ENCODE assay signal across 8 cellular contexts in genomic region chr18:62525611-62526010, GRCh38. TPM values are rescaled to one million over a fixed set of nuclear protein-coding genes. Genes with fewer than 3 reads are reported as not detected.
DNase-seq lines count a peak whose midpoint lies in the region; ATAC-seq and TF ChIP-seq lines count a peak whose summit lies in the region.

No MANE protein-coding gene starts in this region.

- TF ChIP-seq CTCF in left lung (IDR thresholded peaks at IDR 0.05) (no peak), transverse colon (IDR thresholded peaks at IDR 0.05) (no peak)

- H3K27me3 ChIP-seq in left lung (no peaks in the 10 kb centered on the region), transverse colon (no peaks in the 10 kb centered on the region)

- in situ Hi-C loops in transverse colon (cut with MboI; ENCODE audit: low pct_ligation_motif_present in 1 of 4, low pct_unique_long_range_greater_than_20kb in 1 of 4, low sequenced_read_pairs in 3 of 4), result loop anchor here in 1 of 4 donors (25.0 kb wide), 1 partner anchor 338 kb away; the partner anchor contains the start of genes PIGN and RELCH

- no peaks in the 10 kb centered on the region for H3K27me3 Mint-ChIP-seq in activated T-cell treated with anti-CD3 and anti-CD28 coated beads, Interleukin-2, amount 50 U/mL, for 4 hours (ENCODE audit: low read depth)
- H3K27me3 Mint-ChIP-seq in activated naive CD8-positive, alpha-beta T cell treated with anti-CD3 and anti-CD28 coated beads for 36 hours, result no peaks in the 10 kb centered on the region

- peak overlapping the region; percentile 93 to 98 for H3K27ac ChIP-seq in left lung
- H3K27ac ChIP-seq in transverse colon, result peak overlapping the region; percentile 92 to 99 (median 98)

- H3K4me3 ChIP-seq in left lung, result peak overlapping the region; percentile 78 to 85
- H3K4me3 ChIP-seq in transverse colon, result peak overlapping the region; percentile 44 to 95 (median 80)

- H3K4me3 Mint-ChIP-seq in activated T-cell treated with anti-CD3 and anti-CD28 coated beads, Interleukin-2, amount 50 U/mL, for 4 hours, result peak overlapping the region; percentile 98
- peak overlapping the region; percentile 99 for H3K4me3 Mint-ChIP-seq in activated naive CD8-positive, alpha-beta T cell treated with anti-CD3 and anti-CD28 coated beads for 36 hours

- TF ChIP-seq EP300 in transverse colon (IDR thresholded peaks at IDR 0.05; ENCODE audit: low read depth), result no peak

- H3K36me3 Mint-ChIP-seq in activated T-cell treated with anti-CD3 and anti-CD28 coated beads, Interleukin-2, amount 50 U/mL, for 4 hours (ENCODE audit: insufficient read depth), result peaks cover 9% of the 10 kb centered on the region
- H3K36me3 Mint-ChIP-seq in activated naive CD8-positive, alpha-beta T cell treated with anti-CD3 and anti-CD28 coated beads for 36 hours, result peaks cover 24% of the 10 kb centered on the region

- no peak for ATAC-seq in activated T-cell treated with anti-CD3 and anti-CD28 coated beads, Interleukin-2, amount 50 U/mL, for 4 hours
- ATAC-seq in left lung, result no peak
- no peak for ATAC-seq in GM18505 (IDR thresholded peaks at IDR 0.05; ENCODE audit: unreplicated experiment)
- ATAC-seq in HG02840 (IDR thresholded peaks at IDR 0.05; ENCODE audit: low FRiP score, unreplicated experiment), result no peak
- ATAC-seq in GM19395 (IDR thresholded peaks at IDR 0.05; ENCODE audit: unreplicated experiment), result no peak

- H3K27ac Mint-ChIP-seq in activated naive CD8-positive, alpha-beta T cell treated with anti-CD3 and anti-CD28 coated beads for 36 hours, result peak overlapping the region; percentile 99

- H3K36me3 ChIP-seq in left lung, result no peaks in the 10 kb centered on the region
- H3K36me3 ChIP-seq in transverse colon, result no peaks in the 10 kb centered on the region

- H3K4me1 ChIP-seq in left lung (peaks cover 6 to 63% of the 10 kb centered on the region in 2 donors), transverse colon (peaks cover 7 to 36% (median 20%) of the 10 kb centered on the region in 4 donors)

- intact Hi-C loops in left lung (cut with DNase I), result no loop called here
- intact Hi-C loops in transverse colon (cut with DNase I; ENCODE audit: low total_unique reads), result loop anchor here (5.0 kb wide), 1 partner anchor 513 kb away; no protein-coding TSS in a partner anchor

- H3K9me3 Mint-ChIP-seq in activated T-cell treated with anti-CD3 and anti-CD28 coated beads, Interleukin-2, amount 50 U/mL, for 4 hours, result no peaks in the 10 kb centered on the region
- H3K9me3 Mint-ChIP-seq in activated naive CD8-positive, alpha-beta T cell treated with anti-CD3 and anti-CD28 coated beads for 36 hours, result no peaks in the 10 kb centered on the region

- TF ChIP-seq POLR2A in transverse colon (IDR thresholded peaks at IDR 0.05) (no peak), GM18505 (IDR thresholded peaks at IDR 0.05; ENCODE audit: borderline replicate concordance, extremely low read depth, insufficient read depth, insufficient read length) (no peak)

- H3K4me1 Mint-ChIP-seq in activated T-cell treated with anti-CD3 and anti-CD28 coated beads, Interleukin-2, amount 50 U/mL, for 4 hours (ENCODE audit: low read depth), result peaks cover 57% of the 10 kb centered on the region
- H3K4me1 Mint-ChIP-seq in activated naive CD8-positive, alpha-beta T cell treated with anti-CD3 and anti-CD28 coated beads for 36 hours, result peaks cover 48% of the 10 kb centered on the region

- H3K9me3 ChIP-seq in left lung, result no peaks in the 10 kb centered on the region
- H3K9me3 ChIP-seq in transverse colon, result no peaks in the 10 kb centered on the region

- 38 to 39% methylated on average over 9 of the region's 9 CpGs for WGBS in transverse colon (ENCODE audit: low coverage in 1 of 2), 2 donors

- no peak for DNase-seq in activated T-cell treated with anti-CD3 and anti-CD28 coated beads, Interleukin-2, amount 50 U/mL, for 4 hours
- no peak for DNase-seq in activated T-cell treated with anti-CD3 and anti-CD28 coated beads, Interleukin-2, amount 50 U/mL, for 48 hours
- no peak for DNase-seq in activated naive CD8-positive, alpha-beta T cell treated with anti-CD3 and anti-CD28 coated beads for 36 hours
- DNase-seq in left lung (no peak), transverse colon (no peak)

RNA-seq across cellular contexts. Expression of gene ZCCHC2, which starts 2.8 kb away (rescaled TPM):
- 10 to 100 TPM; 31.9 to 39.5 (median 35.7) TPM for total RNA-seq in activated T-cell treated with anti-CD3 and anti-CD28 coated beads, Interleukin-2, amount 50 U/mL, for 4 hours
- 10 to 100 TPM; 25.1 to 28.9 TPM for total RNA-seq in activated naive CD8-positive, alpha-beta T cell treated with anti-CD3 and anti-CD28 coated beads for 36 hours
- 10 to 100 TPM; 25.1 to 34.5 TPM for total RNA-seq in left lung
- 10 to 100 TPM; 17.6 to 36.6 (median 22.4) TPM for total RNA-seq in transverse colon
